In the genomic region with DNA sequence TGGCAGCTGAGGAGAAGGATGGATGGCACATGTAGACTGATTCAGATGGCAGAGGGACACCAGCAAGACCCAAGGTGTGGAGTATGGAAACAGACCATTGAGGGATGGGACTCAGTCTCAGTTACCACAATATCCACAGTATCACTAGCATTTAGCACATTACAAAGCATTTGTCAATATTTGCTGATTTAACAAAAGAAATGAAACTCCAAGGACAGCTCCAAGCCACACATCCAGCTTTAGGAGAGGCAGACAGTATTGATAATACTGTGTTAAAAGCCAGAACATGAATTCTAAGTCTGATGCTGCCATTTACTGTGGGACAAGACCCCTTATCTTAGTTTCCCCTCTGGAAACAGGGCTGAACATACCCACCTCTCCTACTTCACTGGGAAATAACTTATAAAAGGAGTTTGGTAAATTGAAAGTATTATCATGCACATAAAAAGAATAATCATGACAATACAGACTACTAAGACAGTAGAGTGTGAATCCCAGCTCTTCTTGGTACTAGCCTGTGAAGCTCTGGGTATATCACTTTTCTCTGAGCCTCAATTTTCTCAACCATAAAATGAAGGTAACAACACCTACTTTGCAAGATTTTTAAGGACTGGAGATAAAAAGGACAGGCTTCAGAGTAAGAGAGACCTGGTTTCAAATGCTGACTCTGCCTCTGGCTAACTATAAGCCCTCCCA, we compare ENCODE assay signal across 10 cellular contexts. TPM values are rescaled to one million over a fixed set of nuclear protein-coding genes. Genes with fewer than 3 reads are reported as not detected.
DNase-seq lines count a peak whose midpoint lies in the region; ATAC-seq and TF ChIP-seq lines count a peak whose summit lies in the region.
"Had no signal": no experiment of that assay in that cellular context is flagged by ENCODE, and none has a peak within 500 bp of the region (broad histone marks: within the 10 kb centered on the region; RNA-seq: fewer than 3 reads in every experiment).

No MANE protein-coding gene starts in this region.

- H3K9me3 ChIP-seq in adipocyte (ENCODE audit: control insufficient read depth, low read length) (no peaks in the 10 kb centered on the region), mesodermal cell (ENCODE audit: control insufficient read depth, low read length) (no peaks in the 10 kb centered on the region), upper lobe of right lung (no peaks in the 10 kb centered on the region)

- peaks cover 80% of the 10 kb centered on the region for H3K36me3 Mint-ChIP-seq in activated naive CD4-positive, alpha-beta T cell treated with anti-CD3 and anti-CD28 coated beads, Interleukin-2, amount 10 ng/mL, durations not matched to agents 7 days and 5 days

- peak overlapping the region; percentile 47 for H3K27ac Mint-ChIP-seq in activated naive CD4-positive, alpha-beta T cell treated with anti-CD3 and anti-CD28 coated beads, Interleukin-2, amount 10 ng/mL, durations not matched to agents 7 days and 5 days

- peaks cover 82% of the 10 kb centered on the region for H3K4me1 Mint-ChIP-seq in activated naive CD4-positive, alpha-beta T cell treated with anti-CD3 and anti-CD28 coated beads, Interleukin-2, amount 10 ng/mL, durations not matched to agents 7 days and 5 days

- intact Hi-C loops in upper lobe of right lung (cut with DNase I) = no loop called here

- no peak for ATAC-seq in upper lobe of right lung

- CTCF ChIA-PET in activated naive CD4-positive, alpha-beta T cell treated with anti-CD3 and anti-CD28 coated beads, Interleukin-2, amount 10 ng/mL, durations not matched to agents 7 days and 5 days (lab: Charles Lee) = interaction anchor here (0.6 to 3.0 kb wide), 6 partner anchors 9 to 252 kb away, joined by 3 to 12 read pairs (median 6); partner anchors contain the start of gene BCL2L1

- no peak for DNase-seq in activated naive CD4-positive, alpha-beta T cell treated with anti-CD3 and anti-CD28 coated beads, Interleukin-2, amount 10 ng/mL, durations not matched to agents 7 days and 5 days
- no peak for DNase-seq in activated naive CD4-positive, alpha-beta T cell (lab: John Stamatoyannopoulos, UW)
- DNase-seq in adipocyte (ENCODE audit: low read depth) (no peak), upper lobe of right lung (no peak), mesenteric fat pad (ENCODE audit: low spot score) (no peak), T-helper 9 cell (no peak), HK-2 (ENCODE audit: unreplicated experiment) (no peak)
- DNase-seq: activated CD4-positive, alpha-beta T cell treated with anti-CD3 and anti-CD28 coated beads for 1 hour; Karpas-422 had no signal

- H3K4me3 Mint-ChIP-seq in activated naive CD4-positive, alpha-beta T cell treated with anti-CD3 and anti-CD28 coated beads, Interleukin-2, amount 10 ng/mL, durations not matched to agents 7 days and 5 days = no peak overlapping the region

- peaks cover 83% of the 10 kb centered on the region for H3K4me1 ChIP-seq in adipocyte (ENCODE audit: control insufficient read depth, insufficient read depth, low read length)
- peaks cover 53% of the 10 kb centered on the region for H3K4me1 ChIP-seq in mesodermal cell (ENCODE audit: control insufficient read depth, insufficient read depth, low read length, poor library complexity, severe bottlenecking)
- H3K4me1 ChIP-seq in upper lobe of right lung = peaks cover 92% of the 10 kb centered on the region

- no peaks in the 10 kb centered on the region for H3K9me3 Mint-ChIP-seq in activated naive CD4-positive, alpha-beta T cell treated with anti-CD3 and anti-CD28 coated beads, Interleukin-2, amount 10 ng/mL, durations not matched to agents 7 days and 5 days

- H3K36me3 ChIP-seq in adipocyte (ENCODE audit: control insufficient read depth, insufficient read depth, low read length, severe bottlenecking) = peaks cover 66% of the 10 kb centered on the region
- H3K36me3 ChIP-seq in mesodermal cell (ENCODE audit: control insufficient read depth, insufficient read depth, low read length) = peaks cover 75% of the 10 kb centered on the region
- H3K36me3 ChIP-seq in upper lobe of right lung = peaks cover 65% of the 10 kb centered on the region

- TF ChIP-seq CTCF in upper lobe of right lung (IDR thresholded peaks at IDR 0.05) = no peak

- H3K27ac ChIP-seq in mesodermal cell (ENCODE audit: low read depth, low read length, severe bottlenecking) (peak overlapping the region; percentile 100), upper lobe of right lung (peak overlapping the region; percentile 95)

- no peaks in the 10 kb centered on the region for H3K27me3 ChIP-seq in adipocyte (replicated peaks; ENCODE audit: control insufficient read depth, insufficient read depth, low read length)
- no peaks in the 10 kb centered on the region for H3K27me3 ChIP-seq in upper lobe of right lung

- H3K27me3 Mint-ChIP-seq in activated naive CD4-positive, alpha-beta T cell treated with anti-CD3 and anti-CD28 coated beads, Interleukin-2, amount 10 ng/mL, durations not matched to agents 7 days and 5 days = no peaks in the 10 kb centered on the region

- H3K4me3 ChIP-seq in adipocyte (ENCODE audit: low read length) = peak overlapping the region; percentile 73
- H3K4me3 ChIP-seq in mesodermal cell (ENCODE audit: extremely low read depth, insufficient read depth, low read length, poor library complexity, severe bottlenecking) = no peak overlapping the region
- H3K4me3 ChIP-seq in upper lobe of right lung = no peak overlapping the region

- peak overlapping the region; percentile 91 for H3K9ac ChIP-seq in adipocyte (ENCODE audit: low read length)

RNA-seq across cellular contexts. Expression of gene BCL2L1, which starts 11.1 kb away (rescaled TPM):
- polyA plus RNA-seq in mesodermal cell (2013, experiment 1 of 2) = 39.7 TPM
- 34.7 TPM for polyA plus RNA-seq in mesodermal cell (2013, experiment 2 of 2)
- total RNA-seq in upper lobe of right lung = 174 TPM
- 135 TPM for total RNA-seq in mesenteric fat pad

RNA-seq across cellular contexts. Expression of gene TPX2, which starts 27.5 kb away (rescaled TPM):
- 94.0 TPM for polyA plus RNA-seq in mesodermal cell (2013, experiment 1 of 2)
- 110 TPM for polyA plus RNA-seq in mesodermal cell (2013, experiment 2 of 2)
- 1.6 TPM for total RNA-seq in upper lobe of right lung
- 1.1 TPM for total RNA-seq in mesenteric fat pad
